In the genomic region with DNA sequence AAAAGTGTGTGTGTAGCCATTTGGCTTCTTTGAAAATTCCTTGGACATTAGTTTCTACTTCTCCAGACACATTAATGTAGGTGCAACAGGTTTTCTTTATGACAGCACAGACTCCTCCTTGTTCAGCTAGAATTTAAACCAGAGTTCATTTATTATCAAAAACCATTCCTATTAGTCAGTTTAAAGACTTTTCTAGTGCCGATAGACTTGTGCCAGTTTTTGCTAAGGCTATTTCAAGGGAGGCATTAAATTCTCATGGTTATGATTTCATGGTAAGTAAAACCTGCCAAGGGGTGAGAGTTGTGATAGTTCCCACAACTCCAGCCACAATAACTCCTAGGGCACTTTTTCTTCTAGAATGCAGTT, we compare ENCODE assay signal across 17 cellular contexts. TPM values are rescaled to one million over a fixed set of nuclear protein-coding genes. Genes with fewer than 3 reads are reported as not detected.
DNase-seq lines count a peak whose midpoint lies in the region; TF ChIP-seq lines count a peak whose summit lies in the region.
"Had no signal": no experiment of that assay in that cellular context is flagged by ENCODE, and none has a peak within 500 bp of the region (broad histone marks: within the 10 kb centered on the region; RNA-seq: fewer than 3 reads in every experiment).

No MANE protein-coding gene starts in this region.

- H3K36me3 ChIP-seq in Caco-2 (ENCODE audit: control insufficient read depth, insufficient read depth, low read length) (no peaks in the 10 kb centered on the region), hepatocyte (replicated peaks; ENCODE audit: insufficient read depth, low read depth) (no peaks in the 10 kb centered on the region), testis (ENCODE audit: low read depth, missing control alignments) (no peaks in the 10 kb centered on the region)
- H3K36me3 ChIP-seq: SJSA1 had no signal

- H3K4me2 ChIP-seq in hepatocyte = no peak overlapping the region

- BruUV-seq in Caco-2 (replicated peaks; lab: Mats Ljungman, UMichigan) = no TSS peak

- no peaks in the 10 kb centered on the region for H3K9me2 ChIP-seq in hepatocyte (replicated peaks; ENCODE audit: insufficient read depth)

- H3K4me1 ChIP-seq in Caco-2 (peaks cover 12% of the 10 kb centered on the region), hepatocyte (ENCODE audit: insufficient read depth) (peaks cover 30% of the 10 kb centered on the region), testis (no peaks in the 10 kb centered on the region)

- H3K4me1 Mint-ChIP-seq in Caco-2 (ENCODE audit: low read depth, unreplicated experiment) = peaks cover 16% of the 10 kb centered on the region

- H3K79me2 ChIP-seq in hepatocyte = no peaks in the 10 kb centered on the region

- peak overlapping the region; percentile 31 for H3K27ac ChIP-seq in hepatocyte
- no peak overlapping the region for H3K27ac ChIP-seq in testis
- H3K27ac ChIP-seq: RWPE1, SJSA1 had no signal

- no peak overlapping the region for H2AFZ ChIP-seq in hepatocyte

- CTCF ChIA-PET in Caco-2 (lab: Charles Lee) = no interaction called here

- H3K36me3 Mint-ChIP-seq in Caco-2 (ENCODE audit: insufficient read depth, unreplicated experiment) = no peaks in the 10 kb centered on the region

- H4K20me1 ChIP-seq in hepatocyte (ENCODE audit: insufficient read depth, poor library complexity, severe bottlenecking) = no peaks in the 10 kb centered on the region

- DNase-seq in Caco-2 (no peak), NCI-H226 (peak; percentile 58), hepatocyte (ENCODE audit: low spot score) (no peak), stromal cell of bone marrow (ENCODE audit: low read depth) (peak; percentile 1), testis (no peak), islet precursor cell (no peak)
- DNase-seq in activated CD8-positive, alpha-beta memory T cell treated with anti-CD3 and anti-CD28 coated beads for 24 hours = no peak
- DNase-seq: AML-193, DMS79 treated with DMSO at 0.1 percent for 48 hours, GF-D8, MV-4-11, NCI-H1417 treated with DMSO at 0.1 percent for 48 hours, NCI-H2029 treated with DMSO at 0.1 percent for 48 hours, NCI-H526 had no signal

- intact Hi-C loops in Caco-2 (cut with micrococcal nuclease; ENCODE audit: unreplicated experiment) = no loop called here
- intact Hi-C loops in testis (cut with DNase I; ENCODE audit: low total_unique reads) = no loop called here

- H3K9me3 ChIP-seq in Caco-2 (0 out of 2 replicates have a peak, but pooled peaks cover 8% of the 10 kb centered on the region), hepatocyte (ENCODE audit: low read depth) (no peaks in the 10 kb centered on the region), testis (no peaks in the 10 kb centered on the region)
- H3K9me3 ChIP-seq: SJSA1 had no signal

- H3K4me3 ChIP-seq in Caco-2 (ENCODE audit: low read depth, low read length) = no peak overlapping the region
- H3K4me3 ChIP-seq in hepatocyte = no peak overlapping the region
- no peak overlapping the region for H3K4me3 ChIP-seq in testis
- H3K4me3 ChIP-seq: SJSA1 had no signal

- TF ChIP-seq POLR2A in testis (IDR thresholded peaks at IDR 0.05) = no peak

- no peak overlapping the region for H3K4me3 Mint-ChIP-seq in Caco-2 (ENCODE audit: unreplicated experiment)
- H3K4me3 Mint-ChIP-seq: IgD-negative memory B cell had no signal

- H3K27me3 ChIP-seq in Caco-2 (replicated peaks; ENCODE audit: control insufficient read depth, insufficient read depth, low read length) (no peaks in the 10 kb centered on the region), hepatocyte (no peaks in the 10 kb centered on the region), testis (no peaks in the 10 kb centered on the region)
- H3K27me3 ChIP-seq: SJSA1 had no signal

- peak overlapping the region; percentile 8 for H3K27ac Mint-ChIP-seq in Caco-2 (ENCODE audit: unreplicated experiment)
- H3K27ac Mint-ChIP-seq: IgD-negative memory B cell had no signal

- POLR2A ChIA-PET in Caco-2 (lab: Charles Lee) = no interaction called here

- WGBS in hepatocyte (ENCODE audit: low lambda C conversion rate, missing lambda C conversion rate) = 71% methylated on average over 1 of the region's 1 CpG
- 68 to 73% methylated on average over 1 of the region's 1 CpG for WGBS in testis, 2 donors

- H3K27me3 Mint-ChIP-seq in Caco-2 (ENCODE audit: insufficient read depth, unreplicated experiment) = peaks cover 5% of the 10 kb centered on the region
- H3K27me3 Mint-ChIP-seq: IgD-negative memory B cell had no signal

- TF ChIP-seq CTCF in Caco-2 (IDR thresholded peaks at IDR 0.05; ENCODE audit: insufficient read depth in 1 of 2, low read depth in 1 of 2, low read length in 1 of 2, severe bottlenecking in 1 of 2, unreplicated experiment in 1 of 2) (no peak), hepatocyte (IDR thresholded peaks at IDR 0.05; ENCODE audit: poor library complexity) (no peak), testis (IDR thresholded peaks at IDR 0.05) (no peak)

- peaks cover 16% of the 10 kb centered on the region for H3K9me3 Mint-ChIP-seq in Caco-2 (ENCODE audit: unreplicated experiment)
- H3K9me3 Mint-ChIP-seq: IgD-negative memory B cell had no signal

RNA-seq across cellular contexts. Expression of a gene that starts 20.6 kb away (rescaled TPM):
- 7.6 and 8.5 TPM in 2 replicates for total RNA-seq in Caco-2 (2022)
- 32.4 and 40.9 TPM in 2 replicates for total RNA-seq in hepatocyte
- polyA plus RNA-seq in hepatocyte = 7.7 and 10.1 TPM in 2 replicates
- 10 to 100 TPM; 23.9 to 25.7 TPM for total RNA-seq in testis
- polyA plus RNA-seq in testis (ENCODE audit: insufficient read depth, low read depth, low replicate concordance) = 12.6 TPM

RNA-seq across cellular contexts. Expression of a gene that starts 28.1 kb away (rescaled TPM):
- total RNA-seq in Caco-2 (2022) = 25.7 and 28.1 TPM in 2 replicates
- 36.9 and 42.0 TPM in 2 replicates for total RNA-seq in hepatocyte
- polyA plus RNA-seq in hepatocyte = 27.9 and 37.9 TPM in 2 replicates
- 10 to 100 TPM; 13.5 to 16.3 TPM for total RNA-seq in testis
- 13.3 TPM for polyA plus RNA-seq in testis (ENCODE audit: insufficient read depth, low read depth, low replicate concordance)

RNA-seq across cellular contexts. Expression of a gene that starts 40.4 kb away (rescaled TPM):
- 128 and 141 TPM in 2 replicates for total RNA-seq in Caco-2 (2022)
- total RNA-seq in hepatocyte = 133 and 136 TPM in 2 replicates
- 80.8 and 86.4 TPM in 2 replicates for polyA plus RNA-seq in hepatocyte
- 10 to 100 TPM; 60.6 to 62.5 TPM for total RNA-seq in testis
- 89.1 TPM for polyA plus RNA-seq in testis (ENCODE audit: insufficient read depth, low read depth, low replicate concordance)

Comparison
In these comparisons a context has a peak if more than half of its experiments do, and no peak if none do; other contexts are left out.
1. DNase-seq: peak in NCI-H226 (single experiment) and stromal cell of bone marrow (single experiment); none in Caco-2 (0 of 2), hepatocyte (single experiment), activated CD8-positive, alpha-beta memory T cell treated with anti-CD3 and anti-CD28 coated beads for 24 hours (single experiment), testis (single experiment) and islet precursor cell (single experiment).